In genomic region chr9:36341936-36342577, GRCh38 we compare ENCODE assay signal across 19 cellular contexts. TPM values are rescaled to one million over a fixed set of nuclear protein-coding genes. Genes with fewer than 3 reads are reported as not detected.
DNase-seq lines count a peak whose midpoint lies in the region; ATAC-seq and TF ChIP-seq lines count a peak whose summit lies in the region.
"Had no signal": no experiment of that assay in that cellular context is flagged by ENCODE, and none has a peak within 500 bp of the region (broad histone marks: within the 10 kb centered on the region; RNA-seq: fewer than 3 reads in every experiment).

No MANE protein-coding gene starts in this region.

- no peaks in the 10 kb centered on the region for H3K9me3 Mint-ChIP-seq in activated CD4-positive, alpha-beta T cell treated with anti-CD3 and anti-CD28 coated beads for 36 hours (ENCODE audit: low read depth)
- no peaks in the 10 kb centered on the region for H3K9me3 Mint-ChIP-seq in activated CD8-positive, alpha-beta T cell treated with anti-CD3 and anti-CD28 coated beads for 36 hours
- H3K9me3 Mint-ChIP-seq in naive thymus-derived CD8-positive, alpha-beta T cell: no peaks in the 10 kb centered on the region
- H3K9me3 Mint-ChIP-seq: CD8-positive, alpha-beta memory T cell had no signal

- peaks cover 9% of the 10 kb centered on the region for H3K4me1 Mint-ChIP-seq in activated CD4-positive, alpha-beta T cell treated with anti-CD3 and anti-CD28 coated beads for 36 hours
- peaks cover 11% of the 10 kb centered on the region for H3K4me1 Mint-ChIP-seq in activated CD8-positive, alpha-beta T cell treated with anti-CD3 and anti-CD28 coated beads for 36 hours (ENCODE audit: low read depth)
- H3K4me1 Mint-ChIP-seq in naive thymus-derived CD8-positive, alpha-beta T cell: no peaks in the 10 kb centered on the region
- H3K4me1 Mint-ChIP-seq: CD8-positive, alpha-beta memory T cell had no signal

- CTCF ChIA-PET in activated CD4-positive, alpha-beta T cell treated with anti-CD3 and anti-CD28 coated beads for 36 hours (lab: Charles Lee): interaction anchor here (0.7 kb wide), 2 partner anchors 387 to 388 kb away, joined by 3 read pairs; no protein-coding TSS in a partner anchor
- CTCF ChIA-PET in activated CD8-positive, alpha-beta T cell treated with anti-CD3 and anti-CD28 coated beads for 36 hours (lab: Charles Lee): interaction anchor here (0.6 to 3.4 kb wide), 5 partner anchors 13 to 175 kb away, joined by 3 to 20 read pairs (median 3); no protein-coding TSS in a partner anchor

- TF ChIP-seq CTCF in activated CD8-positive, alpha-beta T cell treated with anti-CD3 and anti-CD28 coated beads for 36 hours (IDR thresholded peaks at IDR 0.05): no peak

- POLR2A ChIA-PET in activated CD4-positive, alpha-beta T cell treated with anti-CD3 and anti-CD28 coated beads for 36 hours (lab: Charles Lee): interaction anchor here (0.6 kb wide), 1 partner anchor 54 kb away, joined by 4 read pairs; no protein-coding TSS in a partner anchor
- POLR2A ChIA-PET in activated CD8-positive, alpha-beta T cell treated with anti-CD3 and anti-CD28 coated beads for 36 hours (lab: Charles Lee): no interaction called here
- POLR2A ChIA-PET in naive thymus-derived CD8-positive, alpha-beta T cell (lab: Charles Lee): interaction anchor here (0.6 kb wide), 1 partner anchor 36 kb away, joined by 3 read pairs; no protein-coding TSS in a partner anchor

- intact Hi-C loops in activated CD4-positive, alpha-beta T cell treated with anti-CD3 and anti-CD28 coated beads for 36 hours (cut with DNase I, micrococcal nuclease): loop anchor here in 1 of 2 experiments (5.0 kb wide), 2 partner anchors 55 to 230 kb away; partner anchors contain the start of gene MELK
- intact Hi-C loops in activated CD8-positive, alpha-beta T cell treated with anti-CD3 and anti-CD28 coated beads for 36 hours (cut with micrococcal nuclease): no loop called here

- no peaks in the 10 kb centered on the region for H3K27me3 Mint-ChIP-seq in activated CD4-positive, alpha-beta T cell treated with anti-CD3 and anti-CD28 coated beads for 36 hours
- H3K27me3 Mint-ChIP-seq in activated CD8-positive, alpha-beta T cell treated with anti-CD3 and anti-CD28 coated beads for 36 hours: no peaks in the 10 kb centered on the region
- H3K27me3 Mint-ChIP-seq in naive thymus-derived CD8-positive, alpha-beta T cell: no peaks in the 10 kb centered on the region
- H3K27me3 Mint-ChIP-seq: CD8-positive, alpha-beta memory T cell had no signal

- no peak overlapping the region for H3K4me3 Mint-ChIP-seq in activated CD4-positive, alpha-beta T cell treated with anti-CD3 and anti-CD28 coated beads for 36 hours
- H3K4me3 Mint-ChIP-seq in activated CD8-positive, alpha-beta T cell treated with anti-CD3 and anti-CD28 coated beads for 36 hours: no peak overlapping the region
- H3K4me3 Mint-ChIP-seq in naive thymus-derived CD8-positive, alpha-beta T cell: no peak overlapping the region
- H3K4me3 Mint-ChIP-seq: CD8-positive, alpha-beta memory T cell had no signal

- DNase-seq in activated CD4-positive, alpha-beta T cell treated with anti-CD3 and anti-CD28 coated beads for 36 hours: peak; percentile 15
- DNase-seq in activated CD4-positive, alpha-beta T cell treated with anti-CD3 and anti-CD28 coated beads, Interleukin-2, amount 50 U/mL, for 4 hours: no peak
- peak; percentile 46 for DNase-seq in activated CD8-positive, alpha-beta T cell treated with anti-CD3 and anti-CD28 coated beads for 36 hours
- no peak for DNase-seq in naive thymus-derived CD8-positive, alpha-beta T cell
- no peak for DNase-seq in putamen (ENCODE audit: low spot score)
- no peak for DNase-seq in retina
- no peak for DNase-seq in SW480 (ENCODE audit: low spot score)
- DNase-seq: 8988T; activated gamma-delta T cell treated with Interleukin-2 at 50 U/mL for 16 hours; CD8-positive, alpha-beta memory T cell; GDM1; islet precursor cell; KBM-7; NCI-H146; NCI-H526; Peyer's patch; stimulated activated CD4-positive, alpha-beta T cell treated with anti-CD3 and anti-CD28 coated beads, Interleukin-12 subunit alpha, Interleukin-12 subunit beta, amount 100 ng/mL, for 4 hours; SW 1271 had no signal

- peak; percentile 96 for ATAC-seq in activated CD4-positive, alpha-beta T cell treated with anti-CD3 and anti-CD28 coated beads for 36 hours
- ATAC-seq in HG02610 (IDR thresholded peaks at IDR 0.05; ENCODE audit: unreplicated experiment): peak; percentile 68
- peak; percentile 96 for ATAC-seq in activated CD8-positive, alpha-beta T cell treated with anti-CD3 and anti-CD28 coated beads for 36 hours
- ATAC-seq in naive thymus-derived CD8-positive, alpha-beta T cell: no peak

- peak overlapping the region; percentile 74 for H3K27ac Mint-ChIP-seq in activated CD4-positive, alpha-beta T cell treated with anti-CD3 and anti-CD28 coated beads for 36 hours
- peak overlapping the region; percentile 92 for H3K27ac Mint-ChIP-seq in activated CD8-positive, alpha-beta T cell treated with anti-CD3 and anti-CD28 coated beads for 36 hours
- peak overlapping the region in 7 of 10 donors; percentile 31 to 75 (median 64) for H3K27ac Mint-ChIP-seq in naive thymus-derived CD8-positive, alpha-beta T cell

- H3K36me3 Mint-ChIP-seq in activated CD4-positive, alpha-beta T cell treated with anti-CD3 and anti-CD28 coated beads for 36 hours (ENCODE audit: low read depth): peaks cover 36% of the 10 kb centered on the region
- H3K36me3 Mint-ChIP-seq in activated CD8-positive, alpha-beta T cell treated with anti-CD3 and anti-CD28 coated beads for 36 hours (ENCODE audit: low read depth): peaks cover 36% of the 10 kb centered on the region
- H3K36me3 Mint-ChIP-seq in naive thymus-derived CD8-positive, alpha-beta T cell: peaks cover 0 to 92% (median 21%) of the 10 kb centered on the region in 3 donors

RNA-seq across cellular contexts. Expression of gene RNF38, which starts 58.0 kb away (rescaled TPM):
- 10 to 100 TPM; 26.7 to 40.0 TPM for total RNA-seq in activated CD4-positive, alpha-beta T cell treated with anti-CD3 and anti-CD28 coated beads for 36 hours
- total RNA-seq in activated CD8-positive, alpha-beta T cell treated with anti-CD3 and anti-CD28 coated beads for 36 hours: 10 to 100 TPM; 33.7 to 36.4 TPM
- 10 to 100 TPM; 73.6 to 86.7 TPM for total RNA-seq in naive thymus-derived CD8-positive, alpha-beta T cell
- 10 to 100 TPM; 10.6 to 23.9 (median 15.9) TPM for polyA plus RNA-seq in naive thymus-derived CD8-positive, alpha-beta T cell

Comparison
In these comparisons a context has a peak if more than half of its experiments do, and no peak if none do; other contexts are left out.
1. DNase-seq: peak in activated CD4-positive, alpha-beta T cell treated with anti-CD3 and anti-CD28 coated beads for 36 hours (single experiment) and activated CD8-positive, alpha-beta T cell treated with anti-CD3 and anti-CD28 coated beads for 36 hours (single experiment); none in activated CD4-positive, alpha-beta T cell treated with anti-CD3 and anti-CD28 coated beads, Interleukin-2, amount 50 U/mL, for 4 hours (0 of 2), naive thymus-derived CD8-positive, alpha-beta T cell (0 of 10), putamen (single experiment), retina (single experiment) and SW480 (single experiment).
2. ATAC-seq: peak in activated CD4-positive, alpha-beta T cell treated with anti-CD3 and anti-CD28 coated beads for 36 hours (single experiment), HG02610 (single experiment) and activated CD8-positive, alpha-beta T cell treated with anti-CD3 and anti-CD28 coated beads for 36 hours (single experiment); none in naive thymus-derived CD8-positive, alpha-beta T cell (0 of 2).
3. Peak in every context shown above with its lines, with median percentiles within 50 percentile points of each other: H3K27ac Mint-ChIP-seq.